In genomic region chr10:130412317-130412716, GRCh38 we compare ENCODE assay signal across 17 cellular contexts.
DNase-seq lines count a peak whose midpoint lies in the region; ATAC-seq, FAIRE-seq and TF ChIP-seq lines count a peak whose summit lies in the region.
"Had no signal": no experiment of that assay in that cellular context is flagged by ENCODE, and none has a peak within 500 bp of the region (broad histone marks: within the 10 kb centered on the region; RNA-seq: fewer than 3 reads in every experiment).

No MANE protein-coding gene starts in this region.

- 0 out of 2 replicates have a peak overlapping the region, but pooled peaks have one; percentile 46 for H2BK15ac ChIP-seq in H1 (ENCODE audit: low read length)

- whole genome bisulfite sequencing in H1 (ENCODE audit: extremely low coverage in 1 of 2, insufficient coverage in 1 of 2, insufficient read length in 1 of 2, insufficient replicate concordance in 2 of 2, low coverage in 1 of 2, low lambda C conversion rate in 2 of 2, missing lambda C conversion rate in 1 of 2), 2 experiments, result 100% methylated on average over 3 of the region's 5 CpGs; no CpG with 5 or more reads in 1 of the 2 experiments
- 58 to 63% methylated on average over 5 of the region's 5 CpGs for WGBS in sigmoid colon, 2 donors
- WGBS in psoas muscle, 3 donors, result 50 to 54% (median 51%) methylated on average over 5 of the region's 5 CpGs

- no peak for ATAC-seq in psoas muscle
- ATAC-seq: GM23338 had no signal

- H2BK12ac ChIP-seq in H1 (ENCODE audit: low read depth, low read length), result no peak overlapping the region

- H4K5ac ChIP-seq in H1 (ENCODE audit: insufficient read length, low read depth, low read length), result no peak overlapping the region

- no peak overlapping the region for H2BK20ac ChIP-seq in H1 (ENCODE audit: low read length)

- no peaks in the 10 kb centered on the region for H3K79me1 ChIP-seq in H1 (ENCODE audit: low read depth, low read length)

- POLR2A ChIA-PET in H1 (lab: Charles Lee; ENCODE audit: partially characterized antibody), result no interaction called here

- no peaks in the 10 kb centered on the region for H3K36me3 Mint-ChIP-seq in CD14-positive monocyte

- no peak overlapping the region for H4K91ac ChIP-seq in H1 (replicated peaks; ENCODE audit: insufficient read length, low read length)

- no peak overlapping the region for H4K8ac ChIP-seq in H1 (ENCODE audit: extremely low read depth, insufficient read depth, low read length)

- TF ChIP-seq POLR2A in H1 (IDR thresholded peaks at IDR 0.05; ENCODE audit: control extremely low read depth in 1 of 2, low read depth in 2 of 2, low read length in 2 of 2) (no peak), sigmoid colon (IDR thresholded peaks at IDR 0.05) (no peak)

- H3K27ac Mint-ChIP-seq in CD14-positive monocyte, result no peak overlapping the region
- H3K27ac Mint-ChIP-seq: CD4-positive, alpha-beta T cell; GM23338 had no signal

- no peak overlapping the region for H2AK5ac ChIP-seq in H1 (ENCODE audit: low read depth, low read length)

- H3K56ac ChIP-seq in H1 (replicated peaks; ENCODE audit: insufficient read length, low read depth, low read length), result no peak overlapping the region

- no peak overlapping the region for H3K4ac ChIP-seq in H1 (replicated peaks; ENCODE audit: insufficient read length, low read depth, low read length)

- peaks cover 0 to 5% (median 3%) of the 10 kb centered on the region in 7 donors for H3K9me3 Mint-ChIP-seq in CD14-positive monocyte
- H3K9me3 Mint-ChIP-seq: CD4-positive, alpha-beta T cell had no signal

- H3K14ac ChIP-seq in H1 (ENCODE audit: insufficient read length), result no peak overlapping the region

- CTCF ChIA-PET in H1 (lab: Charles Lee; ENCODE audit: partially characterized antibody), result no interaction called here

- no peak overlapping the region for H3K4me3 Mint-ChIP-seq in CD14-positive monocyte
- H3K4me3 Mint-ChIP-seq: CD4-positive, alpha-beta T cell; GM23338; H9 had no signal

- H3K36me3 ChIP-seq in H1 (ENCODE audit: control insufficient read depth in 2 of 4, insufficient read depth in 4 of 4, low read length in 3 of 4) (no peaks in the 10 kb centered on the region), sigmoid colon (no peaks in the 10 kb centered on the region), psoas muscle (ENCODE audit: insufficient read depth in 1 of 2, low read depth in 1 of 2) (no peaks in the 10 kb centered on the region)

- TF ChIP-seq CTCF in H1 (IDR thresholded peaks at IDR 0.05; ENCODE audit: control extremely low read depth in 1 of 3, insufficient read depth in 1 of 3, low read depth in 1 of 3, low read length in 3 of 3) (no peak), sigmoid colon (IDR thresholded peaks at IDR 0.05) (no peak), psoas muscle (IDR thresholded peaks at IDR 0.05) (no peak), CD14-positive monocyte (IDR thresholded peaks at IDR 0.05) (no peak)

- TF ChIP-seq RAD21 in H1 (IDR thresholded peaks at IDR 0.05 in 1 of 2, conservative IDR thresholded peaks at IDR 0.05 in 1 of 2; ENCODE audit: low read depth in 2 of 2, low read length in 2 of 2), result no peak

- H2AFZ ChIP-seq in H1 (ENCODE audit: low read length), result no peak overlapping the region
- H2AFZ ChIP-seq: GM23338 had no signal

- H4K20me1 ChIP-seq in H1 (replicated peaks in 1 of 2; ENCODE audit: control insufficient read depth in 1 of 2, insufficient read depth in 2 of 2, low read length in 2 of 2), result no peaks in the 10 kb centered on the region

- TF ChIP-seq EP300 in H1 (IDR thresholded peaks at IDR 0.05; ENCODE audit: borderline replicate concordance in 1 of 2, low read depth in 2 of 2, low read length in 2 of 2), result no peak
- no peak for TF ChIP-seq EP300 in sigmoid colon (IDR thresholded peaks at IDR 0.05)

- H3K4me2 ChIP-seq in H1 (ENCODE audit: insufficient read depth in 1 of 2, low read depth in 2 of 2, low read length in 2 of 2), result no peak overlapping the region
- H3K4me2 ChIP-seq: GM23338 had no signal

- H3K23me2 ChIP-seq in H1 (ENCODE audit: low read depth, low read length), result no peaks in the 10 kb centered on the region

- H3K4me1 ChIP-seq in H1 (replicated peaks in 1 of 4; ENCODE audit: control insufficient read depth in 3 of 4, insufficient read depth in 4 of 4, low read length in 3 of 4), result 0 out of 7 replicates have a peak, but pooled peaks cover 0 to 4% (median 0%) of the 10 kb centered on the region in 4 experiments
- no peaks in the 10 kb centered on the region for H3K4me1 ChIP-seq in sigmoid colon
- no peaks in the 10 kb centered on the region for H3K4me1 ChIP-seq in psoas muscle

- H3K4me3 ChIP-seq in H1 (ENCODE audit: extremely low read depth in 1 of 4, insufficient read depth in 2 of 4, low read depth in 3 of 4, low read length in 4 of 4) (no peak overlapping the region), sigmoid colon (no peak overlapping the region), psoas muscle (no peak overlapping the region)
- H3K4me3 ChIP-seq: GM23338 had no signal

- no peak for FAIRE-seq in H1 (lab: Jason Lieb, UNC)
- FAIRE-seq: G401.6, GM12891 had no signal

- H3K79me2 ChIP-seq in H1 (ENCODE audit: control insufficient read depth in 1 of 2, insufficient read depth in 2 of 2, low read length in 2 of 2), result no peaks in the 10 kb centered on the region

- intact Hi-C loops in sigmoid colon (cut with DNase I) (no loop called here), psoas muscle (cut with DNase I) (no loop called here), CD14-positive monocyte (cut with micrococcal nuclease) (no loop called here)

- H3K27ac ChIP-seq in H1 (ENCODE audit: low read depth, low read length) (no peak overlapping the region), sigmoid colon (no peak overlapping the region), psoas muscle (no peak overlapping the region)
- H3K27ac ChIP-seq: 22Rv1 had no signal

- H3K27me3 Mint-ChIP-seq in CD14-positive monocyte (ENCODE audit: low read depth in 3 of 3), result peaks cover 0 to 4% (median 2%) of the 10 kb centered on the region in 3 donors

- H2BK120ac ChIP-seq in H1 (replicated peaks; ENCODE audit: low read depth, low read length), result no peak overlapping the region

- no peak overlapping the region for H3K23ac ChIP-seq in H1 (ENCODE audit: insufficient read length)

- no peaks in the 10 kb centered on the region for H3K9me3 ChIP-seq in H1 (ENCODE audit: insufficient read depth in 2 of 2, low read depth in 1 of 2, low read length in 1 of 2)
- no peaks in the 10 kb centered on the region for H3K9me3 ChIP-seq in sigmoid colon
- H3K9me3 ChIP-seq in psoas muscle, result no peaks in the 10 kb centered on the region

- no peak overlapping the region for H2BK5ac ChIP-seq in H1 (ENCODE audit: low read depth, low read length)

- H3K27me3 ChIP-seq in H1 (replicated peaks in 1 of 4; ENCODE audit: control insufficient read depth in 3 of 4, extremely low read depth in 1 of 4, insufficient read depth in 3 of 4, low read length in 3 of 4), result no peaks in the 10 kb centered on the region
- no peaks in the 10 kb centered on the region for H3K27me3 ChIP-seq in sigmoid colon
- H3K27me3 ChIP-seq in psoas muscle (ENCODE audit: insufficient read depth in 3 of 3, low read length in 2 of 3), result no peaks in the 10 kb centered on the region

- H3K18ac ChIP-seq in H1 (ENCODE audit: extremely low read depth, low read length), result no peak overlapping the region

- DNase-seq in DMS79 treated with DMSO at 0.1 percent for 48 hours (lab: John Stamatoyannopoulos, UW), result peak; percentile 9
- no peak for DNase-seq in DMS79 (lab: John Stamatoyannopoulos, UW)
- no peak for DNase-seq in H1 (ENCODE audit: low read depth in 1 of 2, low spot score in 2 of 2)
- peak; percentile 39 for DNase-seq in mesenteric fat pad (ENCODE audit: low spot score)
- peak; percentile 27 for DNase-seq in sigmoid colon
- no peak for DNase-seq in NCI-H2107 (lab: John Stamatoyannopoulos, UW)
- DNase-seq in psoas muscle, result no peak
- no peak for DNase-seq in CD14-positive monocyte (ENCODE audit: low spot score)
- DNase-seq: Calu3; CD4-positive, alpha-beta T cell; DMS 273 treated with DMSO at 0.1 percent for 48 hours; EL; H9 had no signal

- no peaks in the 10 kb centered on the region for H3K4me1 Mint-ChIP-seq in CD14-positive monocyte
- H3K4me1 Mint-ChIP-seq: GM23338 had no signal

- no peak overlapping the region for H3K9ac ChIP-seq in H1 (replicated peaks in 1 of 4; ENCODE audit: extremely low read depth in 1 of 4, low read depth in 3 of 4, low read length in 3 of 4)

TF ChIP-seq in H1, 55 proteins besides CTCF, POLR2A, EP300 and RAD21:
- no peak for TF ChIP-seq KDM5A (IDR thresholded peaks at IDR 0.05; ENCODE audit: low read length)
- no peak for TF ChIP-seq POU5F1 (IDR thresholded peaks at IDR 0.05; ENCODE audit: low read depth, low read length)
- no peak for TF ChIP-seq CHD2 (IDR thresholded peaks at IDR 0.05; ENCODE audit: low read length)
- no peak for TF ChIP-seq BCL11A (IDR thresholded peaks at IDR 0.05; ENCODE audit: low read depth in 2 of 2, low read length in 2 of 2)
- no peak for TF ChIP-seq SP4 (IDR thresholded peaks at IDR 0.05; ENCODE audit: low read length)
- TF ChIP-seq TBP (IDR thresholded peaks at IDR 0.05; ENCODE audit: low read depth, low read length), result no peak
- no peak for TF ChIP-seq JUN (IDR thresholded peaks at IDR 0.05; ENCODE audit: low read depth, low read length)
- no peak for TF ChIP-seq JUND (IDR thresholded peaks at IDR 0.05; ENCODE audit: low read length)
- TF ChIP-seq MAFK (IDR thresholded peaks at IDR 0.05; ENCODE audit: low read depth, low read length), result no peak
- TF ChIP-seq EZH2 (IDR thresholded peaks at IDR 0.05; ENCODE audit: low read depth, low read length, severe bottlenecking), result no peak
- TF ChIP-seq SUZ12 (IDR thresholded peaks at IDR 0.05; ENCODE audit: low read length), result no peak
- no peak for TF ChIP-seq SP1 (IDR thresholded peaks at IDR 0.05; ENCODE audit: low read depth, low read length)
- no peak for TF ChIP-seq CHD1 (IDR thresholded peaks at IDR 0.05; ENCODE audit: low read depth, low read length)

Comparison
In these comparisons a context has a peak if more than half of its experiments do, and no peak if none do; other contexts are left out.
1. DNase-seq: peak in DMS79 treated with DMSO at 0.1 percent for 48 hours (single experiment), mesenteric fat pad (single experiment) and sigmoid colon (single experiment); none in DMS79 (single experiment), H1 (0 of 2), NCI-H2107 (single experiment), psoas muscle (0 of 2) and CD14-positive monocyte (single experiment).